ENCODE assay signal across 30 cellular contexts in the genomic region with DNA sequence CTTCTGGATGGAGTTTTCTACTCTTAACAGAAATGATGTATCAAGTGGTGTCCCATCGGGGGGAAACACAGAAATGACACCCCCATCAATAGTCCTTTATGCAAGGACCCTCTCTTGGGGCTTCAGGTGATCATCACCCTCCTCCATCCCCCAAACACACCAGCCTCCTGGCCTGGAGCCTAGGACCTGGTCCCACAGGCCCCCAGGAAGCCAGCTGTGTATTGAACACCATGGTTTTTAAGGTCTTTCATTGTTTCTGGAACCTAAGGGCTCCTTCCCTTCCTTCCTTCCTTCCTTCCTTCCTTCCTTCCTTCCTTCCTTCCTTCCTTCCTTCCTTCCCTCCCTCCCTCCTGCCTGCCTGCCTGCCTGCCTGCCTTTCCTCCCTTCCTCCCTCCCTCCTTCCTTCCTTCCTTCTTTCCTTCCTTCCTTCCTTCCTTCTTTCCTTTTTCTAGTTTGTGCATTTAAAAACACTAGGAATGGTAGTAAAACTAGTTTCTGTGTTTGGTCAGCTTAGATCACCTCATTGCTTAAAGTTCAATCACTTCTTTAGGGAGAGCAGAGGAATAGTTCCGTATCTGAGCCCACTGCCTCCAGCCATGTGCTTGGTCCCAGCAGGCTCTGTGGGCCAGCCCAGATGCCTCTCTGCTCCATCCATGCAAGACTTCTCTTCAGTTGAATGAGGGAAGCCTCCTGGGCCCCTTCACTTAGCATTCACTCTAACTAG. TPM values are rescaled to one million over a fixed set of nuclear protein-coding genes. Genes with fewer than 3 reads are reported as not detected.
"Had no signal": no experiment of that assay in that cellular context is flagged by ENCODE, and none has a peak within 500 bp of the region (broad histone marks: within the 10 kb centered on the region; RNA-seq: fewer than 3 reads in every experiment).

No MANE protein-coding gene starts in this region.

- H3K9me3 ChIP-seq: esophagus squamous epithelium, gastrocnemius medialis, heart right ventricle, left lung, lower lobe of right lung, mucosa of descending colon had no signal

- H3K36me3 ChIP-seq: esophagus squamous epithelium, gastrocnemius medialis, heart right ventricle, left lung, lower lobe of right lung had no signal

- H3K27ac Mint-ChIP-seq: dendritic cell treated with granulocyte-macrophage colony-stimulating factor and Interleukin-4, amounts not matched to agents 40 ng/mL and 50 ng/mL, for 4 days; effector memory CD8-positive, alpha-beta T cell; endodermal cell; mesothelial cell of epicardium; naive thymus-derived CD8-positive, alpha-beta T cell had no signal

- H3K36me3 Mint-ChIP-seq: mesothelial cell of epicardium; naive B cell; naive thymus-derived CD8-positive, alpha-beta T cell had no signal

- DNase-seq: cortex of kidney; effector CD8-positive, alpha-beta T cell; effector memory CD8-positive, alpha-beta T cell; endodermal cell; erythroblast; esophagus squamous epithelium; foreskin fibroblast; foreskin melanocyte; gastrocnemius medialis; glutamatergic neuron; head of caudate nucleus; heart right ventricle; hippocampal formation; left cardiac atrium; left lung; left ventricle myocardium superior; lower lobe of right lung; mesenchymal stem cell; mucosa of descending colon; naive B cell; naive thymus-derived CD8-positive, alpha-beta T cell had no signal

- H3K27me3 ChIP-seq: left lung had no signal

- H3K4me3 Mint-ChIP-seq: dendritic cell treated with granulocyte-macrophage colony-stimulating factor and Interleukin-4, amounts not matched to agents 40 ng/mL and 50 ng/mL, for 4 days; effector memory CD8-positive, alpha-beta T cell; endodermal cell; mesothelial cell of epicardium; naive B cell; naive thymus-derived CD8-positive, alpha-beta T cell had no signal

- H3K4me1 ChIP-seq: esophagus squamous epithelium, gastrocnemius medialis, heart right ventricle, left lung, lower lobe of right lung had no signal

- ATAC-seq: effector memory CD8-positive, alpha-beta T cell; esophagus mucosa; gastrocnemius medialis; heart right ventricle; left cardiac atrium; left lung; left ventricle myocardium superior; lower lobe of right lung; naive thymus-derived CD8-positive, alpha-beta T cell had no signal

- H3K4me1 Mint-ChIP-seq: naive B cell; naive thymus-derived CD8-positive, alpha-beta T cell had no signal

- H3K9me3 Mint-ChIP-seq: dendritic cell treated with granulocyte-macrophage colony-stimulating factor and Interleukin-4, amounts not matched to agents 40 ng/mL and 50 ng/mL, for 4 days; effector memory CD8-positive, alpha-beta T cell; endodermal cell; mesothelial cell of epicardium had no signal

- H3K4me3 ChIP-seq: esophagus squamous epithelium, gastrocnemius medialis, heart right ventricle, left lung, lower lobe of right lung, mucosa of descending colon had no signal

- H3K27ac ChIP-seq: epithelial cell of prostate, esophagus squamous epithelium, gastrocnemius medialis, heart right ventricle, left lung, lower lobe of right lung had no signal

RNA-seq across cellular contexts. Expression of gene ASIC2, which starts 23.6 kb away (rescaled TPM):
- total RNA-seq: dermis microvascular lymphatic vessel endothelial cell; esophagus mucosa; gastrocnemius medialis; glomerular endothelial cell; heart right ventricle; left ventricle myocardium superior; lower lobe of right lung; lung microvascular endothelial cell; mesenteric fat pad; naive thymus-derived CD8-positive, alpha-beta T cell had no signal
- polyA plus RNA-seq: heart right ventricle; keratinocyte; naive thymus-derived CD8-positive, alpha-beta T cell had no signal
